ENCODE assay signal across 11 cellular contexts in genomic region chr7:49775065-49775948, GRCh38. TPM values are rescaled to one million over a fixed set of nuclear protein-coding genes. Genes with fewer than 3 reads are reported as not detected.
DNase-seq lines count a peak whose midpoint lies in the region; ATAC-seq and TF ChIP-seq lines count a peak whose summit lies in the region.
"Had no signal": no experiment of that assay in that cellular context is flagged by ENCODE, and none has a peak within 500 bp of the region (broad histone marks: within the 10 kb centered on the region; RNA-seq: fewer than 3 reads in every experiment).

No MANE protein-coding gene starts in this region.

- H3K27me3 ChIP-seq in foreskin keratinocyte (peaks cover 75% of the 10 kb centered on the region), upper lobe of left lung (peaks cover 0 to 27% (median 14%) of the 10 kb centered on the region in 4 donors)

- no peak for DNase-seq in activated T-cell treated with anti-CD3 and anti-CD28 coated beads, Interleukin-2, amount 50 U/mL, for 4 hours
- no peak for DNase-seq in activated T-cell treated with anti-CD3 and anti-CD28 coated beads, Interleukin-2, amount 50 U/mL, for 1 hour
- DNase-seq in foreskin keratinocyte (no peak), nephron progenitor cell (peak; percentile 61), upper lobe of left lung (peak in 1 of 2 donors; percentile 86), kidney glomerular epithelial cell (lab: John Stamatoyannopoulos, UW) (no peak), DMS153 (lab: John Stamatoyannopoulos, UW) (no peak)
- DNase-seq: NCI-H1417, T1000 had no signal

- peaks cover 4% of the 10 kb centered on the region for H3K4me1 Mint-ChIP-seq in activated T-cell treated with anti-CD3 and anti-CD28 coated beads, Interleukin-2, amount 50 U/mL, for 4 hours (ENCODE audit: low read depth)
- H3K4me1 Mint-ChIP-seq in nephron progenitor cell: peaks cover 17% of the 10 kb centered on the region

- H3K9me3 ChIP-seq in upper lobe of left lung: no peaks in the 10 kb centered on the region

- no peak overlapping the region for H3K27ac Mint-ChIP-seq in nephron progenitor cell
- H3K27ac Mint-ChIP-seq: activated naive CD4-positive, alpha-beta T cell treated with anti-CD3 and anti-CD28 coated beads, Interleukin-2, amount 50 U/mL, for 24 hours had no signal

- 0 to 2% methylated on average over 2 to 24 of the region's 106 CpGs for WGBS in upper lobe of left lung, 2 donors

- TF ChIP-seq CTCF in foreskin keratinocyte (conservative IDR thresholded peaks at IDR 0.05): no peak
- TF ChIP-seq CTCF in nephron progenitor cell (IDR thresholded peaks at IDR 0.05): no peak
- no peak for TF ChIP-seq CTCF in upper lobe of left lung (IDR thresholded peaks at IDR 0.05)

- H3K4me1 ChIP-seq in foreskin keratinocyte (no peaks in the 10 kb centered on the region), upper lobe of left lung (peaks cover 10 to 31% (median 18%) of the 10 kb centered on the region in 4 donors)

- H3K4me3 Mint-ChIP-seq in activated T-cell treated with anti-CD3 and anti-CD28 coated beads, Interleukin-2, amount 50 U/mL, for 4 hours: no peak overlapping the region
- peak overlapping the region; percentile 87 for H3K4me3 Mint-ChIP-seq in nephron progenitor cell
- H3K4me3 Mint-ChIP-seq: activated naive CD4-positive, alpha-beta T cell treated with anti-CD3 and anti-CD28 coated beads, Interleukin-2, amount 50 U/mL, for 24 hours had no signal

- no peak for TF ChIP-seq POLR2A in upper lobe of left lung (IDR thresholded peaks at IDR 0.05)

- H3K36me3 ChIP-seq in upper lobe of left lung: no peaks in the 10 kb centered on the region

- peaks cover 57% of the 10 kb centered on the region for H3K27me3 Mint-ChIP-seq in activated T-cell treated with anti-CD3 and anti-CD28 coated beads, Interleukin-2, amount 50 U/mL, for 4 hours (ENCODE audit: low read depth)
- H3K27me3 Mint-ChIP-seq in nephron progenitor cell (ENCODE audit: low read depth, poor library complexity): peaks cover 92% of the 10 kb centered on the region

- no peak for TF ChIP-seq EP300 in upper lobe of left lung (IDR thresholded peaks at IDR 0.05)

- H3K27ac ChIP-seq in foreskin keratinocyte (no peak overlapping the region), upper lobe of left lung (peak overlapping the region in 1 of 4 donors; percentile 64)

- H3K36me3 Mint-ChIP-seq in activated T-cell treated with anti-CD3 and anti-CD28 coated beads, Interleukin-2, amount 50 U/mL, for 4 hours (ENCODE audit: insufficient read depth): peaks cover 1% of the 10 kb centered on the region
- H3K36me3 Mint-ChIP-seq in nephron progenitor cell (ENCODE audit: low read depth): no peaks in the 10 kb centered on the region
- H3K36me3 Mint-ChIP-seq: activated naive CD4-positive, alpha-beta T cell treated with anti-CD3 and anti-CD28 coated beads, Interleukin-2, amount 50 U/mL, for 24 hours had no signal

- H3K4me3 ChIP-seq in upper lobe of left lung: peak overlapping the region in 3 of 4 donors; percentile 41 to 48 (median 44)

- no peaks in the 10 kb centered on the region for H3K9me3 Mint-ChIP-seq in activated T-cell treated with anti-CD3 and anti-CD28 coated beads, Interleukin-2, amount 50 U/mL, for 4 hours
- peaks cover 8% of the 10 kb centered on the region for H3K9me3 Mint-ChIP-seq in nephron progenitor cell
- H3K9me3 Mint-ChIP-seq: activated naive CD4-positive, alpha-beta T cell treated with anti-CD3 and anti-CD28 coated beads, Interleukin-2, amount 50 U/mL, for 24 hours had no signal

- peak; percentile 13 to 28 for ATAC-seq in activated T-cell treated with anti-CD3 and anti-CD28 coated beads, Interleukin-2, amount 50 U/mL, for 4 hours
- ATAC-seq in foreskin keratinocyte (peak; percentile 32), upper lobe of left lung (ENCODE audit: low FRiP score in 2 of 2) (peak in 1 of 2 donors; percentile 52), GM21529 (IDR thresholded peaks at IDR 0.05; ENCODE audit: unreplicated experiment) (no peak)

RNA-seq across cellular contexts. Expression of gene VWC2, which starts 1.9 kb away (rescaled TPM):
- total RNA-seq in activated T-cell treated with anti-CD3 and anti-CD28 coated beads, Interleukin-2, amount 50 U/mL, for 4 hours: not detected
- total RNA-seq in foreskin keratinocyte: not detected in 2 replicates
- not detected in 2 replicates for polyA plus RNA-seq in foreskin keratinocyte
- total RNA-seq in upper lobe of left lung: under 1 TPM in 4 of 6 donors, not detected in 2; 0.09 to 0.20 (median 0.13) TPM
